Comparison of ENCODE assay signal across 13 cellular contexts in the genomic region with DNA sequence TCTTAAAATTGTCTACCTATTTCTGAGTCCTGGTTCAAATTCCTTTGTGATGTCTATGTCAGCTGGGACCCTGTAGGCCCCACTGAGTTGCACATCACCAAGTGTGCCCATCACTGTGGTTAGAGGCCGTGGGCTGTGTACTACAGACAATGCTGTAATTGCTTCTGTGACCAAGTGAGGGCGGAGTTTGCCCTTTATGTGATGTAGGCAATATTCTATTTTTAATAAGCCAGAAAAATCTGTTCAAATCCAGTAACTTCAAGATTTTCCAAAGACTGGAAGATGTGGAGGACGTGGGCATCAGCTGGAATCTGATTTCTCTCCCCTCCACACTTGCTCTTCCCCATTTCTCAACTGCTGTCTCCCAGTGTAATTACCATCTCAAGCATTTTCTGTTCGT.
DNase-seq lines count a peak whose midpoint lies in the region; ATAC-seq, FAIRE-seq and TF ChIP-seq lines count a peak whose summit lies in the region.
"Had no signal": no experiment of that assay in that cellular context is flagged by ENCODE, and none has a peak within 500 bp of the region (broad histone marks: within the 10 kb centered on the region; RNA-seq: fewer than 3 reads in every experiment).

No MANE protein-coding gene starts in this region.

- DNase-seq in NCI-H1694 (lab: John Stamatoyannopoulos, UW) = peak; percentile 17
- DNase-seq in NCI-H1694 treated with DMSO at 0.1 percent for 48 hours (lab: John Stamatoyannopoulos, UW) = no peak
- DNase-seq in small intestine = no peak
- DNase-seq in HuH-7.5 (ENCODE audit: low spot score) = no peak
- no peak for DNase-seq in SIG-M5 (lab: John Stamatoyannopoulos, UW)
- DNase-seq in CD4-positive, alpha-beta T cell = no peak
- DNase-seq: activated CD4-positive, alpha-beta T cell treated with anti-CD3 and anti-CD28 coated beads, Interleukin-2, amount 50 U/mL, for 4 hours; activated gamma-delta T cell; GDM1 had no signal

- no peak for TF ChIP-seq EP300 in gastroesophageal sphincter (IDR thresholded peaks at IDR 0.05)

- H3K36me3 ChIP-seq in OCI-LY3 (replicated peaks; ENCODE audit: low read depth, low read length) (no peaks in the 10 kb centered on the region), gastroesophageal sphincter (no peaks in the 10 kb centered on the region), small intestine (ENCODE audit: control insufficient read depth in 2 of 2, insufficient read depth in 2 of 2, low read length in 2 of 2) (no peaks in the 10 kb centered on the region)

- no peaks in the 10 kb centered on the region for H3K9me3 Mint-ChIP-seq in CD4-positive, alpha-beta T cell
- H3K9me3 Mint-ChIP-seq: memory B cell had no signal

- H3K27me3 ChIP-seq in OCI-LY3 (ENCODE audit: low read depth, low read length) = peaks cover 3% of the 10 kb centered on the region; the same call in 1 of the 2 replicates
- no peaks in the 10 kb centered on the region for H3K27me3 ChIP-seq in gastroesophageal sphincter
- H3K27me3 ChIP-seq in small intestine (ENCODE audit: control insufficient read depth in 2 of 2, insufficient read depth in 2 of 2, low read length in 2 of 2) = no peaks in the 10 kb centered on the region
- no peaks in the 10 kb centered on the region for H3K27me3 ChIP-seq in CD4-positive, alpha-beta T cell (ENCODE audit: control insufficient read depth, insufficient read depth, low read length)

- H3K4me2 ChIP-seq in OCI-LY3 (ENCODE audit: low read length) = no peak overlapping the region

- no peaks in the 10 kb centered on the region for H3K4me1 ChIP-seq in OCI-LY3 (ENCODE audit: low read length)
- peaks cover 28 to 93% (median 32%) of the 10 kb centered on the region in 3 donors for H3K4me1 ChIP-seq in gastroesophageal sphincter
- H3K4me1 ChIP-seq in small intestine (ENCODE audit: control insufficient read depth in 2 of 2, insufficient read depth in 1 of 2, low read depth in 1 of 2, low read length in 1 of 2) = peaks cover 18 to 29% of the 10 kb centered on the region in 2 donors

- no peak for FAIRE-seq in small intestine (lab: Jason Lieb, UNC)
- FAIRE-seq: colon had no signal

- H3K36me3 Mint-ChIP-seq in CD4-positive, alpha-beta T cell (ENCODE audit: low read depth) = no peaks in the 10 kb centered on the region
- H3K36me3 Mint-ChIP-seq: memory B cell had no signal

- ATAC-seq in gastroesophageal sphincter = no peak
- no peak for ATAC-seq in CD4-positive, alpha-beta T cell (ENCODE audit: poor library complexity)

- no peak for TF ChIP-seq POLR2A in gastroesophageal sphincter (IDR thresholded peaks at IDR 0.05)

- intact Hi-C loops in CD4-positive, alpha-beta T cell (cut with DNase I, micrococcal nuclease) = no loop called here

- no peaks in the 10 kb centered on the region for H3K27me3 Mint-ChIP-seq in CD4-positive, alpha-beta T cell

- H3K9me3 ChIP-seq in OCI-LY3 (ENCODE audit: insufficient read depth, low read length) (no peaks in the 10 kb centered on the region), gastroesophageal sphincter (no peaks in the 10 kb centered on the region), small intestine (ENCODE audit: control insufficient read depth, low read depth) (no peaks in the 10 kb centered on the region)
- H3K9me3 ChIP-seq in CD4-positive, alpha-beta T cell (ENCODE audit: control insufficient read depth, low read length) = no peaks in the 10 kb centered on the region

- H4K20me1 ChIP-seq in OCI-LY3 (ENCODE audit: insufficient read depth, low read length) = no peaks in the 10 kb centered on the region

- no peak overlapping the region for H2AFZ ChIP-seq in OCI-LY3 (ENCODE audit: low read depth, low read length)

- H3K79me2 ChIP-seq in OCI-LY3 (ENCODE audit: low read length) = no peaks in the 10 kb centered on the region

- TF ChIP-seq CTCF in OCI-LY3 (IDR thresholded peaks at IDR 0.05; ENCODE audit: low read depth, low read length) (peak; percentile 17; the same call in 1 of the 2 replicates), gastroesophageal sphincter (IDR thresholded peaks at IDR 0.05) (peak in 2 of 4 experiments; percentile 7 to 10)
- TF ChIP-seq CTCF in CD4-positive, alpha-beta T cell (IDR thresholded peaks at IDR 0.05) = no peak

- 49 to 50% methylated on average over 1 to 4 of the region's 4 CpGs for WGBS in gastroesophageal sphincter (ENCODE audit: low coverage in 1 of 2), 2 donors
- WGBS in small intestine, 3 donors = 30 to 58% (median 34%) methylated on average over 4 of the region's 4 CpGs

- POLR2A ChIA-PET in CD4-positive, alpha-beta T cell (lab: Charles Lee) = no interaction called here

- no peaks in the 10 kb centered on the region for H3K4me1 Mint-ChIP-seq in CD4-positive, alpha-beta T cell (ENCODE audit: low read depth)
- H3K4me1 Mint-ChIP-seq: memory B cell had no signal

- H3K4me3 ChIP-seq in OCI-LY3 (ENCODE audit: low read length) (no peak overlapping the region), gastroesophageal sphincter (no peak overlapping the region), small intestine (ENCODE audit: low read depth in 1 of 2, low read length in 2 of 2) (no peak overlapping the region)

- no peak overlapping the region for H3K27ac ChIP-seq in OCI-LY3 (ENCODE audit: low read length)
- H3K27ac ChIP-seq in gastroesophageal sphincter = peak overlapping the region; percentile 63 to 80 (median 76)
- peak overlapping the region; percentile 50 to 78 for H3K27ac ChIP-seq in small intestine (ENCODE audit: low read depth in 1 of 2, low read length in 1 of 2)
- H3K27ac ChIP-seq in CD4-positive, alpha-beta T cell (ENCODE audit: low read depth, low read length) = no peak overlapping the region

- H3K4me3 Mint-ChIP-seq in CD4-positive, alpha-beta T cell = no peak overlapping the region
- H3K4me3 Mint-ChIP-seq: memory B cell had no signal

- no peak overlapping the region for H3K27ac Mint-ChIP-seq in CD4-positive, alpha-beta T cell
- H3K27ac Mint-ChIP-seq: memory B cell had no signal

- H3K9ac ChIP-seq in OCI-LY3 (ENCODE audit: low read length) = no peak overlapping the region

- CTCF ChIA-PET in CD4-positive, alpha-beta T cell (lab: Charles Lee) = no interaction called here

Comparison
In these comparisons a context has a peak if more than half of its experiments do, and no peak if none do; other contexts are left out.
1. H3K27ac ChIP-seq: peak in gastroesophageal sphincter (4 of 4) and small intestine (2 of 2); none in OCI-LY3 (single experiment) and CD4-positive, alpha-beta T cell (single experiment).